Comparison of ENCODE assay signal across 32 cellular contexts in the genomic region with DNA sequence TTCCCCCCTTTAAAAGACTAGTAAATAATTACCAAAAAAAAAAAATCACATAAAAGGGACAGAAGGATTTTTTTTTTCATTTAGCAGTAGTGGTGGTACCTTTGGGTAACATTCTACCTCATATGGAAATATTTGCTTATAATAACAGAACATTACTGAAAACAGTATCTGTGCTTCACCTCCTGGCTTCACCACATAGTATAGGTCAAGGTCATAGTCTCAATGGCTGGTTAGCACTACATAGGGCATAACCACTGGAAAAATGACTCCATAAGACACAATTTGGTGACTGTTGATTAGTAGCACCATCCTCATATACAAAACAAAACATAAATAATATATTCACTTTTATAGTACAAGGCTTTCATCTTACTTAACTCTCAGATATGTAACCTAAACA.
"Had no signal": no experiment of that assay in that cellular context is flagged by ENCODE, and none has a peak within 500 bp of the region (broad histone marks: within the 10 kb centered on the region; RNA-seq: fewer than 3 reads in every experiment).

No MANE protein-coding gene starts in this region.

- H3K4me3 ChIP-seq: ascending aorta, breast epithelium, cardiac muscle cell, esophagus muscularis mucosa, gastrocnemius medialis had no signal

- H3K27me3 Mint-ChIP-seq: activated B cell treated with CpG ODN at 0.5 μM for 24 hours; activated CD8-positive, alpha-beta T cell treated with anti-CD3 and anti-CD28 coated beads for 36 hours; activated naive CD8-positive, alpha-beta T cell; brain; effector memory CD8-positive, alpha-beta T cell; T-helper 17 cell had no signal

- H3K4me1 ChIP-seq: breast epithelium, foreskin keratinocyte, gastrocnemius medialis had no signal

- H3K27me3 ChIP-seq: ascending aorta, breast epithelium, cardiac muscle cell, esophagus muscularis mucosa, foreskin keratinocyte, gastrocnemius medialis had no signal

- H3K36me3 ChIP-seq: breast epithelium, cardiac muscle cell had no signal

- H3K4me3 Mint-ChIP-seq: activated B cell treated with CpG ODN at 0.5 μM for 24 hours; activated CD8-positive, alpha-beta T cell treated with anti-CD3 and anti-CD28 coated beads for 36 hours; activated naive CD8-positive, alpha-beta T cell; brain; effector memory CD8-positive, alpha-beta T cell; T-helper 17 cell; T-helper 2 cell treated with Interferon-gamma antibody and Interleukin-4, amounts not matched to agents 5 μg/mL and 100 μg/mL, for 36 hours had no signal

- ATAC-seq: activated CD4-positive, CD25-positive, alpha-beta regulatory T cell treated with anti-CD3 and anti-CD28 coated beads, Interleukin-2, amount 50 U/mL, for 24 hours; activated CD8-positive, alpha-beta T cell treated with anti-CD3 and anti-CD28 coated beads for 36 hours; effector memory CD8-positive, alpha-beta T cell; foreskin keratinocyte; gastrocnemius medialis; T-helper 17 cell had no signal

- H3K27ac ChIP-seq: ascending aorta, breast epithelium, cardiac muscle cell, esophagus muscularis mucosa, foreskin keratinocyte, gastrocnemius medialis, WERI-Rb-1 had no signal

- H3K9me3 ChIP-seq: breast epithelium, esophagus muscularis mucosa, gastrocnemius medialis had no signal

- DNase-seq: activated B cell treated with CpG ODN at 0.5 μM for 24 hours; activated CD4-positive, alpha-beta T cell treated with anti-CD3 and anti-CD28 coated beads for 48 hours; activated CD4-positive, alpha-beta T cell treated with anti-CD3 and anti-CD28 coated beads, Interleukin-2, amount 50 U/mL, for 1 hour; activated CD4-positive, alpha-beta T cell treated with anti-CD3 and anti-CD28 coated beads, Interleukin-2, amount 50 U/mL, for 48 hours; activated CD8-positive, alpha-beta memory T cell treated with anti-CD3 and anti-CD28 coated beads for 24 hours; activated CD8-positive, alpha-beta T cell treated with anti-CD3 and anti-CD28 coated beads for 36 hours; activated effector memory CD4-positive, alpha-beta T cell treated with Interleukin-2 at 50 U/mL for 16 hours; activated gamma-delta T cell treated with Interleukin-2 at 50 U/mL for 16 hours; activated naive CD4-positive, alpha-beta T cell treated with anti-CD3 and anti-CD28 coated beads, Interleukin-2, amount 50 U/mL, for 16 hours; activated naive CD4-positive, alpha-beta T cell treated with Interleukin-2 at 50 U/mL for 16 hours; activated T-cell treated with anti-CD3 and anti-CD28 coated beads, Interleukin-2, amount 50 U/mL, for 48 hours; central memory CD4-positive, alpha-beta T cell; cortex of kidney; dermis blood vessel endothelial cell; effector CD4-positive, alpha-beta T cell; effector memory CD8-positive, alpha-beta T cell; erythroblast; foreskin keratinocyte; gastrocnemius medialis; glutamatergic neuron; T-helper 1 cell; T-helper 17 cell; T1000; WERI-Rb-1 had no signal

- H3K27ac Mint-ChIP-seq: activated B cell treated with CpG ODN at 0.5 μM for 24 hours; activated CD8-positive, alpha-beta T cell treated with anti-CD3 and anti-CD28 coated beads for 36 hours; activated naive CD8-positive, alpha-beta T cell; T-helper 17 cell; T-helper 2 cell treated with Interferon-gamma antibody and Interleukin-4, amounts not matched to agents 5 μg/mL and 100 μg/mL, for 36 hours had no signal
